Comparison of ENCODE assay signal across 9 cellular contexts in the genomic region with DNA sequence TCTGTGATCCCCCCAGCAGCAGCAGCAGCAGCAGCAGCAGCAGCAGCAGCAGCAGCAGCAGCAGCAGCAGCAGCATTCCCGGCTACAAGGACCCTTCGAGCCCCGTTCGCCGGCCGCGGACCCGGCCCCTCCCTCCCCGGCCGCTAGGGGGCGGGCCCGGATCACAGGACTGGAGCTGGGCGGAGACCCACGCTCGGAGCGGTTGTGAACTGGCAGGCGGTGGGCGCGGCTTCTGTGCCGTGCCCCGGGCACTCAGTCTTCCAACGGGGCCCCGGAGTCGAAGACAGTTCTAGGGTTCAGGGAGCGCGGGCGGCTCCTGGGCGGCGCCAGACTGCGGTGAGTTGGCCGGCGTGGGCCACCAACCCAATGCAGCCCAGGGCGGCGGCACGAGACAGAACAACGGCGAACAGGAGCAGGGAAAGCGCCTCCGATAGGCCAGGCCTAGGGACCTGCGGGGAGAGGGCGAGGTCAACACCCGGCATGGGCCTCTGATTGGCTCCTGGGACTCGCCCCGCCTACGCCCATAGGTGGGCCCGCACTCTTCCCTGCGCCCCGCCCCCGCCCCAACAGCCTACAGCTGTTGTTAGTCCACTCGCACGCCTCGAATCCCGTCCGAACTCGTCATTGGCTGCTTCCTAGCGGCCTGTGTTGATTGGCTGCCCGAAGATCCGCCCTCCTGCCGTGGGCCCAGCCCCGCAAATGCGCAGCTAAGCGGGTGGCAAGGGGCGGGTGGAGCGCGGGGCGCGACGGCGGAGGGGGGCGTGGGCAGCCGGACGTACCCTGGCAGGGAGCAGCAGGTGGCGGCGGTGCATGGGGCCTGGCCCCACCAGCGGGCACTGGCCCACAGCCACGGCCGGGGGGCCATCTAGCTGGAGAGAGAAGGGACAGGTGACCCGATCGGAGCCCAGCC. TPM values are rescaled to one million over a fixed set of nuclear protein-coding genes. Genes with fewer than 3 reads are reported as not detected.
DNase-seq lines count a peak whose midpoint lies in the region; ATAC-seq and TF ChIP-seq lines count a peak whose summit lies in the region.
"Had no signal": no experiment of that assay in that cellular context is flagged by ENCODE, and none has a peak within 500 bp of the region (broad histone marks: within the 10 kb centered on the region; RNA-seq: fewer than 3 reads in every experiment).

No MANE protein-coding gene starts in this region.

- TF ChIP-seq CTCF in AG10803 (conservative IDR thresholded peaks at IDR 0.05; ENCODE audit: low read length), result peak; percentile 66

- peak; percentile 98 for DNase-seq in AG10803 (ENCODE audit: low read depth)
- peak; percentile 95 for DNase-seq in NCI-H460 (ENCODE audit: extremely low read depth, low read depth)
- peak; percentile 93 for DNase-seq in activated CD4-positive, alpha-beta T cell treated with anti-CD3 and anti-CD28 coated beads for 48 hours
- DNase-seq in cortex of kidney (lab: John Stamatoyannopoulos, UW), result peak; percentile 70
- peak; percentile 99 for DNase-seq in left kidney (ENCODE audit: low read depth, low spot score)
- peak; percentile 90 for DNase-seq in stimulated activated CD4-positive, alpha-beta T cell treated with anti-CD3 and anti-CD28 coated beads, Interleukin-1b, Interleukin-23, amount 100 ng/mL, for 48 hours

- peak overlapping the region; percentile 58 for H3K4me3 ChIP-seq in AG10803 (ENCODE audit: low read length)

- ATAC-seq in GM19025 (IDR thresholded peaks at IDR 0.05; ENCODE audit: low read depth, unreplicated experiment) (peak; percentile 48), HG03354 (IDR thresholded peaks at IDR 0.05; ENCODE audit: poor library complexity, severe bottlenecking, unreplicated experiment) (peak; percentile 62)

RNA-seq across cellular contexts. Expression of a gene that starts 1.4 kb away (rescaled TPM):
- 10.3 and 13.3 TPM in 2 replicates for total RNA-seq in NCI-H460 (2014; rRNA removed; shearing (Covaris generic))
- polyA plus RNA-seq in NCI-H460 (2014; cell fraction: nucleus; rRNA removed), result 20.2 and 24.9 TPM in 2 replicates

RNA-seq across cellular contexts. Expression of a gene that starts 11.8 kb away (rescaled TPM):
- 10.1 and 10.6 TPM in 2 replicates for total RNA-seq in NCI-H460 (2014; rRNA removed; shearing (Covaris generic))
- polyA plus RNA-seq in NCI-H460 (2014; cell fraction: nucleus; rRNA removed), result 32.2 and 50.6 TPM in 2 replicates

RNA-seq across cellular contexts. Expression of a gene that starts 22.2 kb away (rescaled TPM):
- total RNA-seq in NCI-H460 (2014; rRNA removed; shearing (Covaris generic)), result 21.2 and 21.9 TPM in 2 replicates
- polyA plus RNA-seq in NCI-H460 (2014; cell fraction: nucleus; rRNA removed), result 26.0 and 31.9 TPM in 2 replicates

RNA-seq across cellular contexts. Expression of a gene that starts 37.2 kb away (rescaled TPM):
- not detected in 2 replicates for total RNA-seq in NCI-H460 (2014; rRNA removed; shearing (Covaris generic))
- polyA plus RNA-seq in NCI-H460 (2014; cell fraction: nucleus; rRNA removed), result 0.43 TPM in 1 of 2 replicates, not detected in the other
- total RNA-seq: T-helper 2 cell treated with Interferon-gamma antibody and Interleukin-4, amounts not matched to agents 100 ng/mL and 5 ng/mL, for 36 hours had no signal

RNA-seq across cellular contexts. Expression of a gene that starts 39.8 kb away (rescaled TPM):
- total RNA-seq in NCI-H460 (2014; rRNA removed; shearing (Covaris generic)), result 9.8 and 11.5 TPM in 2 replicates
- 27.0 and 46.4 TPM in 2 replicates for polyA plus RNA-seq in NCI-H460 (2014; cell fraction: nucleus; rRNA removed)

Comparison
In these comparisons a context has a peak if more than half of its experiments do, and no peak if none do; other contexts are left out.
1. Peak in every context shown above with its lines: DNase-seq, ATAC-seq and H3K4me3 ChIP-seq.